ENCODE assay signal across 1 cellular context in the genomic region with DNA sequence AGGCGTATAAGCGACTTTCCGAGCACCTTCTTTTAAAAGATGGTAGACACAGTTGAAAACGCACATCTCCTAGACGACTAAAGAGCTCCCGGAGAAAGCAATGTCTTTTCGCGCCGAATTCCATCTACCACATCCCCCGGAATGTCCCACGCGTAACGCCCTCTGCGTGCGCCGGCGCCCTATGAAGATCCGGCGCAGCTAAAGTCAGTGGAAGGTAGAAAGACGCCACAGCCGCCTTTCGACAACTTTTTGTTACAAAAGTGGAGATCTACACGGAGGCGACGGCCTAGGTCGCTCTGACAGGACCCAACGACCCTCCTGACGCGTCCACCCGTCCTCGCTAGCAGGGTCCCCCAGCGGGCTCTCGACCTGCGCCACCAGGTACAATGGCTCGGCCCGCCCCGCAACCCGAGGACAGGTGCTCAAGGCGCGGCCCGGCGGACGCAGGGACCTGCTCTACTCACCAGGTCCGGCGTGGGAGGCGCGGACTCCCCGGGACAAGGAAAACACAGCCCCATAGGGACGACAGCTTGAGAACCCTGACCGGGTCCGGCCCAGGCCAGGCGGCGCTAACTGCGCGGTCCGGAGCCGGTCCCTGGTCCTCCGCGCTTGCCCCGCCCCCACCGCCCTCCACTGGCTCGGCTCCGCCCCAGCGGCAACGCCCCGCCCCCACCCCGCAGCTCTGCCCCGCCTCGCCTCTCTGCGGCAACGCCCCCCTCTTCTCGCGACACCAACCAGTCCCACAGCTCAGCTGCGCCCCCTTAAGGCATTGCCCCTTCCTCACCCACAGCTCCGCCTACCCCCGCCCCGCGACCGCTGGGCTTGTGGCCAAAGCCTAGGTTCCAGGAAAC.
TF ChIP-seq lines count a peak whose summit lies in the region.

A gene with protein sequence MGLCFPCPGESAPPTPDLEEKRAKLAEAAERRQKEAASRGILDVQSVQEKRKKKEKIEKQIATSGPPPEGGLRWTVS (minus strand): TSS at position 571 of the 851 bp plus-strand sequence. CDS start 53 bp downstream, at position 518.

TF ChIP-seq in HEK293, 187 proteins besides CTCF, POLR2A, EP300 and RAD21 (continued from another document and continues in another):
- no peak for TF ChIP-seq ZNF530 (tag by site-specific recombination; IDR thresholded peaks at IDR 0.05; ENCODE audit: low read depth)
- peak; percentile 88 for TF ChIP-seq ZBTB48 (tag by site-specific recombination; IDR thresholded peaks at IDR 0.05)
- no peak for TF ChIP-seq ZNF362 (tag by site-specific recombination; IDR thresholded peaks at IDR 0.05)
- TF ChIP-seq ZNF2 (tag by site-specific recombination; IDR thresholded peaks at IDR 0.05): no peak
- TF ChIP-seq ZIC2 (tag by site-specific recombination; IDR thresholded peaks at IDR 0.05): peak; percentile 58
- TF ChIP-seq ZNF692 (tag by site-specific recombination; IDR thresholded peaks at IDR 0.05): peak; percentile 64; the same call in 1 of the 2 replicates
- no peak for TF ChIP-seq ZNF501 (tag by site-specific recombination; IDR thresholded peaks at IDR 0.05)
- TF ChIP-seq BCL11A (tag by site-specific recombination; IDR thresholded peaks at IDR 0.05; ENCODE audit: low read depth): no peak
- no peak for TF ChIP-seq ZNF76 (tag by site-specific recombination; IDR thresholded peaks at IDR 0.05; ENCODE audit: borderline replicate concordance, low read depth)
- TF ChIP-seq PRDM6 (tag by site-specific recombination; IDR thresholded peaks at IDR 0.05): no peak
- no peak for TF ChIP-seq KLF16 (tag by site-specific recombination; IDR thresholded peaks at IDR 0.05)
- no peak for TF ChIP-seq ZNF24 (tag by site-specific recombination; IDR thresholded peaks at IDR 0.05)
- no peak for TF ChIP-seq ZNF621 (tag by site-specific recombination; IDR thresholded peaks at IDR 0.05)
- no peak for TF ChIP-seq ZNF19 (tag by site-specific recombination; IDR thresholded peaks at IDR 0.05; ENCODE audit: low read depth)
- peak; percentile 74; the same call in 1 of the 2 replicates for TF ChIP-seq ZFP37 (tag by site-specific recombination; IDR thresholded peaks at IDR 0.05)
- TF ChIP-seq ZNF248 (tag by site-specific recombination; IDR thresholded peaks at IDR 0.05): no peak
- TF ChIP-seq ZNF514 (tag by site-specific recombination; IDR thresholded peaks at IDR 0.05): no peak
- no peak for TF ChIP-seq ZNF596 (tag by site-specific recombination; IDR thresholded peaks at IDR 0.05)
- no peak; the same call in 1 of the 2 replicates for TF ChIP-seq ZEB2 (tag by site-specific recombination; IDR thresholded peaks at IDR 0.05)
- TF ChIP-seq ZNF292 (tag by site-specific recombination; IDR thresholded peaks at IDR 0.05; ENCODE audit: borderline replicate concordance, low read depth): no peak
- no peak for TF ChIP-seq ZNF366 (tag by site-specific recombination; conservative IDR thresholded peaks at IDR 0.05)
- no peak for TF ChIP-seq ZNF610 (tag by site-specific recombination; IDR thresholded peaks at IDR 0.05; ENCODE audit: borderline replicate concordance)
- TF ChIP-seq BCL6B (tag by site-specific recombination; IDR thresholded peaks at IDR 0.05): no peak
- TF ChIP-seq, protein P1, sequence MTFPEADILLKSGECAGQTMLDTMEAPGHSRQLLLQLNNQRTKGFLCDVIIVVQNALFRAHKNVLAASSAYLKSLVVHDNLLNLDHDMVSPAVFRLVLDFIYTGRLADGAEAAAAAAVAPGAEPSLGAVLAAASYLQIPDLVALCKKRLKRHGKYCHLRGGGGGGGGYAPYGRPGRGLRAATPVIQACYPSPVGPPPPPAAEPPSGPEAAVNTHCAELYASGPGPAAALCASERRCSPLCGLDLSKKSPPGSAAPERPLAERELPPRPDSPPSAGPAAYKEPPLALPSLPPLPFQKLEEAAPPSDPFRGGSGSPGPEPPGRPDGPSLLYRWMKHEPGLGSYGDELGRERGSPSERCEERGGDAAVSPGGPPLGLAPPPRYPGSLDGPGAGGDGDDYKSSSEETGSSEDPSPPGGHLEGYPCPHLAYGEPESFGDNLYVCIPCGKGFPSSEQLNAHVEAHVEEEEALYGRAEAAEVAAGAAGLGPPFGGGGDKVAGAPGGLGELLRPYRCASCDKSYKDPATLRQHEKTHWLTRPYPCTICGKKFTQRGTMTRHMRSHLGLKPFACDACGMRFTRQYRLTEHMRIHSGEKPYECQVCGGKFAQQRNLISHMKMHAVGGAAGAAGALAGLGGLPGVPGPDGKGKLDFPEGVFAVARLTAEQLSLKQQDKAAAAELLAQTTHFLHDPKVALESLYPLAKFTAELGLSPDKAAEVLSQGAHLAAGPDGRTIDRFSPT (tag by site-specific recombination; IDR thresholded peaks at IDR 0.05): peak; percentile 86
- TF ChIP-seq ZNF223 (tag by site-specific recombination; IDR thresholded peaks at IDR 0.05): no peak
- peak; percentile 67 for TF ChIP-seq ZFHX2 (tag by site-specific recombination; conservative IDR thresholded peaks at IDR 0.05)
- TF ChIP-seq ZNF473 (tag by site-specific recombination; IDR thresholded peaks at IDR 0.05): no peak
- TF ChIP-seq ZNF239 (tag by site-specific recombination; IDR thresholded peaks at IDR 0.05): no peak
- no peak for TF ChIP-seq ZNF560 (tag by site-specific recombination; IDR thresholded peaks at IDR 0.05; ENCODE audit: borderline replicate concordance)
- no peak for TF ChIP-seq SETDB1 (IDR thresholded peaks at IDR 0.05; ENCODE audit: insufficient read length, low read length)
- no peak for TF ChIP-seq ZNF132 (tag by site-specific recombination; IDR thresholded peaks at IDR 0.05; ENCODE audit: borderline replicate concordance)
- no peak for TF ChIP-seq PRDM4 (tag by site-specific recombination; IDR thresholded peaks at IDR 0.05)
- TF ChIP-seq ZNF510 (tag by site-specific recombination; IDR thresholded peaks at IDR 0.05; ENCODE audit: insufficient replicate concordance): no peak
- TF ChIP-seq ZNF184 (tag by site-specific recombination; IDR thresholded peaks at IDR 0.05): no peak
- TF ChIP-seq, protein P2, sequence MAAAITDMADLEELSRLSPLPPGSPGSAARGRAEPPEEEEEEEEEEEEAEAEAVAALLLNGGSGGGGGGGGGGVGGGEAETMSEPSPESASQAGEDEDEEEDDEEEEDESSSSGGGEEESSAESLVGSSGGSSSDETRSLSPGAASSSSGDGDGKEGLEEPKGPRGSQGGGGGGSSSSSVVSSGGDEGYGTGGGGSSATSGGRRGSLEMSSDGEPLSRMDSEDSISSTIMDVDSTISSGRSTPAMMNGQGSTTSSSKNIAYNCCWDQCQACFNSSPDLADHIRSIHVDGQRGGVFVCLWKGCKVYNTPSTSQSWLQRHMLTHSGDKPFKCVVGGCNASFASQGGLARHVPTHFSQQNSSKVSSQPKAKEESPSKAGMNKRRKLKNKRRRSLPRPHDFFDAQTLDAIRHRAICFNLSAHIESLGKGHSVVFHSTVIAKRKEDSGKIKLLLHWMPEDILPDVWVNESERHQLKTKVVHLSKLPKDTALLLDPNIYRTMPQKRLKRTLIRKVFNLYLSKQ (tag by site-specific recombination; IDR thresholded peaks at IDR 0.05; ENCODE audit: borderline replicate concordance): no peak
- TF ChIP-seq, protein P3, sequence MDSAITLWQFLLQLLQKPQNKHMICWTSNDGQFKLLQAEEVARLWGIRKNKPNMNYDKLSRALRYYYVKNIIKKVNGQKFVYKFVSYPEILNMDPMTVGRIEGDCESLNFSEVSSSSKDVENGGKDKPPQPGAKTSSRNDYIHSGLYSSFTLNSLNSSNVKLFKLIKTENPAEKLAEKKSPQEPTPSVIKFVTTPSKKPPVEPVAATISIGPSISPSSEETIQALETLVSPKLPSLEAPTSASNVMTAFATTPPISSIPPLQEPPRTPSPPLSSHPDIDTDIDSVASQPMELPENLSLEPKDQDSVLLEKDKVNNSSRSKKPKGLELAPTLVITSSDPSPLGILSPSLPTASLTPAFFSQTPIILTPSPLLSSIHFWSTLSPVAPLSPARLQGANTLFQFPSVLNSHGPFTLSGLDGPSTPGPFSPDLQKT (IDR thresholded peaks at IDR 0.05; ENCODE audit: borderline replicate concordance, low read depth, low read length): no peak
- no peak for TF ChIP-seq WT1 (tag by site-specific recombination; IDR thresholded peaks at IDR 0.05)
- no peak for TF ChIP-seq ZNF404 (tag by site-specific recombination; IDR thresholded peaks at IDR 0.05)
- TF ChIP-seq FEZF1 (tag by site-specific recombination; IDR thresholded peaks at IDR 0.05): no peak
- TF ChIP-seq ZBTB8A (tag by site-specific recombination; IDR thresholded peaks at IDR 0.05): peak; percentile 25; the same call in 1 of the 2 replicates
- TF ChIP-seq ZNF660 (tag by site-specific recombination; IDR thresholded peaks at IDR 0.05): no peak
- no peak for TF ChIP-seq YY2 (tag by site-specific recombination; IDR thresholded peaks at IDR 0.05)
- TF ChIP-seq ZBTB20 (tag by site-specific recombination; IDR thresholded peaks at IDR 0.05): peak; percentile 60; the same call in 1 of the 2 replicates
- no peak for TF ChIP-seq ZNF16 (tag by site-specific recombination; IDR thresholded peaks at IDR 0.05; ENCODE audit: low read depth)
- no peak; the same call in 1 of the 2 replicates for TF ChIP-seq ZNF600 (tag by site-specific recombination; IDR thresholded peaks at IDR 0.05)
- TF ChIP-seq, protein P4, sequence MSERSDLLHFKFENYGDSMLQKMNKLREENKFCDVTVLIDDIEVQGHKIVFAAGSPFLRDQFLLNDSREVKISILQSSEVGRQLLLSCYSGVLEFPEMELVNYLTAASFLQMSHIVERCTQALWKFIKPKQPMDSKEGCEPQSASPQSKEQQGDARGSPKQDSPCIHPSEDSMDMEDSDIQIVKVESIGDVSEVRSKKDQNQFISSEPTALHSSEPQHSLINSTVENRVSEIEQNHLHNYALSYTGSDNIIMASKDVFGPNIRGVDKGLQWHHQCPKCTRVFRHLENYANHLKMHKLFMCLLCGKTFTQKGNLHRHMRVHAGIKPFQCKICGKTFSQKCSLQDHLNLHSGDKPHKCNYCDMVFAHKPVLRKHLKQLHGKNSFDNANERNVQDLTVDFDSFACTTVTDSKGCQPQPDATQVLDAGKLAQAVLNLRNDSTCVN (tag by site-specific recombination; optimal IDR thresholded peaks at IDR 0.05): peak; percentile 63
- no peak for TF ChIP-seq HOXA7 (CRISPR knock-in tag; IDR thresholded peaks at IDR 0.05; ENCODE audit: borderline replicate concordance)
- no peak for TF ChIP-seq MYNN (tag by site-specific recombination; IDR thresholded peaks at IDR 0.05; ENCODE audit: borderline replicate concordance)
- TF ChIP-seq ZNF843 (tag by site-specific recombination; IDR thresholded peaks at IDR 0.05): no peak
- TF ChIP-seq ZNF830 (tag by site-specific recombination; IDR thresholded peaks at IDR 0.05; ENCODE audit: low read depth): no peak
- TF ChIP-seq HOXD13 (CRISPR knock-in tag; IDR thresholded peaks at IDR 0.05; ENCODE audit: borderline replicate concordance): no peak
- TF ChIP-seq ZNF664 (tag by site-specific recombination; IDR thresholded peaks at IDR 0.05): no peak
